Comparison of ENCODE assay signal across 1 cellular context in genomic region chr13:25796474-25796873, GRCh38.
TF ChIP-seq lines count a peak whose summit lies in the region.

No MANE protein-coding gene starts in this region.

TF ChIP-seq in GM23338, 12 proteins besides CTCF, POLR2A, EP300 and RAD21 (continued from another document):
- TF ChIP-seq ZNF462 (CRISPR knock-in tag; IDR thresholded peaks at IDR 0.05) (no peak), ETS1 (IDR thresholded peaks at IDR 0.05) (no peak), REST (IDR thresholded peaks at IDR 0.05; ENCODE audit: unreplicated experiment) (no peak), CREB1 (CRISPR knock-in tag; IDR thresholded peaks at IDR 0.05; ENCODE audit: low read depth) (no peak), NANOG (IDR thresholded peaks at IDR 0.05; ENCODE audit: borderline replicate concordance) (no peak)
